19 cellular contexts compared by ENCODE assay signal in the genomic region with DNA sequence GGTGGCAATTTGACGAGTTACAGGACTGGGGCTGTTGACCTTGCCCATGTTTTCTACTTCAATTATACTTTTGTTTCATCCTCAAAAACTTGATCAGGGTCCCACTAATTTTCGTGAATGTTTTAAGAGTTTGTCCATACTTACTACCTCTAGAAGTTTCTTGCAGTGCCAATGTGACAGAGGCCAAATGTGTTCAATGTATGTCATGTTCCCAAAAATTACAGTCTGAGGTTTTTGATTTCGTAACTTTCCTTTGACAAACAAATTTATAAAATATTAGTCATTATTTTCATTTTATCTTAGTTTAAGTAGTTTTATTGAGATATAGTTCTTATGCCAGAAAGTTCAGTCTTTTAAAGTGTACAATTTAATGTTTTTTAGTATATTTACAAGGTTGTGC. TPM values are rescaled to one million over a fixed set of nuclear protein-coding genes. Genes with fewer than 3 reads are reported as not detected.
DNase-seq lines count a peak whose midpoint lies in the region; ATAC-seq, FAIRE-seq and TF ChIP-seq lines count a peak whose summit lies in the region.
"Had no signal": no experiment of that assay in that cellular context is flagged by ENCODE, and none has a peak within 500 bp of the region (broad histone marks: within the 10 kb centered on the region; RNA-seq: fewer than 3 reads in every experiment).

No MANE protein-coding gene starts in this region.

- CTCF ChIA-PET in K562 (lab: Yijun Ruan, JAX; ENCODE audit: low intra/inter-chr PET ratio), result interaction anchor here (1.8 kb wide), 1 partner anchor 120 kb away, joined by 4 read pairs; no protein-coding TSS in a partner anchor

- H3K4me3 Mint-ChIP-seq in activated naive CD8-positive, alpha-beta T cell treated with anti-CD3 and anti-CD28 coated beads for 36 hours, result no peak overlapping the region
- H3K4me3 Mint-ChIP-seq: CD14-positive monocyte had no signal

- no peak for FAIRE-seq in K562 (lab: Jason Lieb, UNC)
- FAIRE-seq: A549 had no signal

- no peak overlapping the region for H3K9ac ChIP-seq in K562 (ENCODE audit: insufficient read depth in 1 of 2, low read depth in 2 of 2, low read length in 2 of 2)

- no peaks in the 10 kb centered on the region for H3K4me1 ChIP-seq in K562 (replicated peaks in 1 of 2; ENCODE audit: control insufficient read depth in 2 of 2, insufficient read depth in 2 of 2, low read length in 2 of 2)
- H3K4me1 ChIP-seq: A549, Caco-2 had no signal

- no peaks in the 10 kb centered on the region for H3K79me2 ChIP-seq in K562 (ENCODE audit: control insufficient read depth, insufficient read depth, low read length)

- intact Hi-C loops in K562 (cut with micrococcal nuclease), result no loop called here

- H3K27ac ChIP-seq in C4-2B (peak overlapping the region; percentile 9; the same call in 1 of the 2 replicates), K562 (ENCODE audit: extremely low read depth, low read depth, low read length) (no peak overlapping the region)
- H3K27ac ChIP-seq: A549 had no signal

- no peaks in the 10 kb centered on the region for H3K9me3 ChIP-seq in K562 (replicated peaks; ENCODE audit: control insufficient read depth, insufficient read depth, low read depth, low read length)
- H3K9me3 ChIP-seq: A549, Caco-2 had no signal

- no peaks in the 10 kb centered on the region for H3K27me3 Mint-ChIP-seq in activated naive CD8-positive, alpha-beta T cell treated with anti-CD3 and anti-CD28 coated beads for 36 hours

- H3K9me1 ChIP-seq in K562 (ENCODE audit: control insufficient read depth, insufficient read depth, low read length), result no peaks in the 10 kb centered on the region

- TF ChIP-seq POLR2A in K562 (conservative IDR thresholded peaks at IDR 0.05), result no peak

- POLR2A ChIA-PET in K562 (lab: Yijun Ruan, JAX), result interaction anchor here (0.9 to 1.7 kb wide), 3 partner anchors 9 to 419 kb away, joined by 3 to 5 read pairs (median 4); no protein-coding TSS in a partner anchor

- H3K27me3 ChIP-seq in K562 (ENCODE audit: control insufficient read depth in 2 of 2, insufficient read depth in 2 of 2, low read length in 2 of 2), result no peaks in the 10 kb centered on the region

- BruUV-seq in K562 (replicated peaks; lab: Mats Ljungman, UMichigan), result no TSS peak

- TF ChIP-seq CTCF in C4-2B (conservative IDR thresholded peaks at IDR 0.05) (no peak), K562 (IDR thresholded peaks at IDR 0.05 in 2 of 3, conservative IDR thresholded peaks at IDR 0.05 in 1 of 3; ENCODE audit: insufficient read depth in 2 of 3, low read depth in 1 of 3, low read length in 3 of 3) (no peak), fibroblast of pulmonary artery (IDR thresholded peaks at IDR 0.05; ENCODE audit: low read length, missing control alignments) (no peak)

- H3K4me3 ChIP-seq in K562 (no peak overlapping the region), fibroblast of pulmonary artery (replicated peaks; ENCODE audit: low read depth, low read length) (no peak overlapping the region)
- H3K4me3 ChIP-seq: A549 had no signal

- no peaks in the 10 kb centered on the region for H3K9me3 Mint-ChIP-seq in activated naive CD8-positive, alpha-beta T cell treated with anti-CD3 and anti-CD28 coated beads for 36 hours
- H3K9me3 Mint-ChIP-seq: CD14-positive monocyte had no signal

- no peak for ATAC-seq in K562
- ATAC-seq: A549, HCT116 had no signal

- H3K36me3 Mint-ChIP-seq in activated naive CD8-positive, alpha-beta T cell treated with anti-CD3 and anti-CD28 coated beads for 36 hours, result peaks cover 13% of the 10 kb centered on the region

- no peak for TF ChIP-seq RAD21 in K562 (CRISPR knock-in tag; conservative IDR thresholded peaks at IDR 0.05 in 1 of 2, IDR thresholded peaks at IDR 0.05 in 1 of 2)

- peaks cover 3% of the 10 kb centered on the region for H3K4me1 Mint-ChIP-seq in activated naive CD8-positive, alpha-beta T cell treated with anti-CD3 and anti-CD28 coated beads for 36 hours

- no peak overlapping the region for H3K27ac Mint-ChIP-seq in activated naive CD8-positive, alpha-beta T cell treated with anti-CD3 and anti-CD28 coated beads for 36 hours

- no peak for DNase-seq in K562 (ENCODE audit: extremely low read depth in 1 of 4, low spot score in 3 of 4)
- peak; percentile 49 for DNase-seq in fibroblast of pulmonary artery (ENCODE audit: low read depth)
- DNase-seq in stromal cell of bone marrow (ENCODE audit: low read depth), result peak; percentile 18
- DNase-seq in COLO668 (lab: John Stamatoyannopoulos, UW; ENCODE audit: unreplicated experiment), result no peak
- no peak for DNase-seq in activated naive CD8-positive, alpha-beta T cell treated with anti-CD3 and anti-CD28 coated beads for 36 hours
- no peak for DNase-seq in islet precursor cell
- DNase-seq: Caco-2, DMS153, NCI-H1436, NCI-H2029, NCI-H2171, NCI-H748 treated with DMSO at 0.1 percent for 48 hours, OCI-M1, RPMI8226, SIG-M5 had no signal

- no peak overlapping the region for H2AFZ ChIP-seq in K562 (ENCODE audit: low read depth, low read length)

- in situ Hi-C loops in K562 (cut with MboI), result no loop called here

- peaks cover 73% of the 10 kb centered on the region for H3K36me3 ChIP-seq in K562 (ENCODE audit: control insufficient read depth, insufficient read depth, low read length)

- no peaks in the 10 kb centered on the region for H4K20me1 ChIP-seq in K562 (replicated peaks; ENCODE audit: control insufficient read depth, insufficient read depth, low read length)

- TF ChIP-seq EP300 in K562 (IDR thresholded peaks at IDR 0.05; ENCODE audit: low read length), result no peak

- no peak overlapping the region for H3K4me2 ChIP-seq in K562 (ENCODE audit: insufficient read depth, low read length)
- H3K4me2 ChIP-seq: A549 had no signal

- 88% methylated on average over 3 of the region's 3 CpGs for WGBS in K562 (ENCODE audit: insufficient coverage, low coverage, missing lambda C conversion rate)

TF ChIP-seq in K562, 482 proteins besides CTCF, POLR2A, EP300 and RAD21:
- no peak for TF ChIP-seq CEBPG (CRISPR knock-in tag; IDR thresholded peaks at IDR 0.05)
- TF ChIP-seq CEBPG (tag; conservative IDR thresholded peaks at IDR 0.05 in 1 of 2, IDR thresholded peaks at IDR 0.05 in 1 of 2), result 0 out of 4 replicates have a peak, but pooled peaks have one; percentile 14 to 27
- no peak for TF ChIP-seq CBX8 (IDR thresholded peaks at IDR 0.05; ENCODE audit: borderline replicate concordance, extremely low read depth, low read depth, low read length, poor library complexity, severe bottlenecking)

RNA-seq across cellular contexts. Expression of gene VPS13D, which starts 15.3 kb away (rescaled TPM):
- 242 and 510 TPM in 2 replicates for total RNA-seq in K562 (2011; cell fraction: chromatin; rRNA removed; ENCODE audit: low replicate concordance)
- total RNA-seq in K562 (2011; cell fraction: nucleolus; rRNA removed), result 134 and 184 TPM in 2 replicates
- total RNA-seq in K562 (2011; cell fraction: nucleoplasm; rRNA removed), result 201 and 203 TPM in 2 replicates
- 31.7 and 34.0 TPM in 2 replicates for total RNA-seq in K562 (2014; rRNA removed)
- total RNA-seq in K562 (2014; rRNA removed; fragmentation: Illumina TruSeq; extraction: Trizol), result 46.5 and 48.1 TPM in 2 replicates
- total RNA-seq in K562 (2015; rRNA removed; fragmentation: Illumina TruSeq; extraction: Trizol), result 36.6 and 38.5 TPM in 2 replicates
- 47.2 and 50.0 TPM in 2 replicates for total RNA-seq in K562 (2021)
- polyA plus RNA-seq in K562 (2011; rRNA removed), result 50.3 and 51.5 TPM in 2 replicates
- 24.7 and 32.9 TPM in 2 replicates for polyA plus RNA-seq in K562 (2011; cell fraction: cytosol; rRNA removed)
- polyA plus RNA-seq in K562 (2011; cell fraction: nucleus; rRNA removed), result 80.4 and 87.5 TPM in 2 replicates
- 21.3 and 30.8 TPM in 2 replicates for polyA plus RNA-seq in K562 (2012)
- 41.3 and 46.6 TPM in 2 replicates for polyA plus RNA-seq in K562 (2014; fragmentation: Illumina TruSeq; extraction: Trizol)
- polyA plus RNA-seq in K562 (2014; fragmentation: Nextera tagmentation; extraction: Ambion mirVana), result 10 to 100 TPM in 1 of 2 experiments, 1 to 10 TPM in 1; 6.1 to 13.9 TPM
- polyA plus RNA-seq in K562 (2014; rRNA removed), result 37.2 and 41.3 TPM in 2 replicates
- polyA minus RNA-seq in K562 (2011; rRNA and poly(A)+ RNA removed), result 105 and 124 TPM in 2 replicates
- polyA minus RNA-seq in K562 (2011; cell fraction: cytosol; rRNA and poly(A)+ RNA removed), result 40.4 and 42.1 TPM in 2 replicates
- 107 and 189 TPM in 2 replicates for polyA minus RNA-seq in K562 (2011; cell fraction: nucleus; rRNA and poly(A)+ RNA removed)
- 10 to 100 TPM; 27.7 to 29.1 TPM for total RNA-seq in activated naive CD8-positive, alpha-beta T cell treated with anti-CD3 and anti-CD28 coated beads for 36 hours

Comparison
In these comparisons a context has a peak if more than half of its experiments do, and no peak if none do; other contexts are left out.
1. DNase-seq: peak in fibroblast of pulmonary artery (single experiment) and stromal cell of bone marrow (single experiment); none in K562 (0 of 4), COLO668 (single experiment), activated naive CD8-positive, alpha-beta T cell treated with anti-CD3 and anti-CD28 coated beads for 36 hours (single experiment) and islet precursor cell (single experiment).